ENCODE assay signal across 12 cellular contexts in genomic region chr9:115170674-115171073, GRCh38. TPM values are rescaled to one million over a fixed set of nuclear protein-coding genes. Genes with fewer than 3 reads are reported as not detected.
DNase-seq lines count a peak whose midpoint lies in the region; ATAC-seq, FAIRE-seq and TF ChIP-seq lines count a peak whose summit lies in the region.
"Had no signal": no experiment of that assay in that cellular context is flagged by ENCODE, and none has a peak within 500 bp of the region (broad histone marks: within the 10 kb centered on the region; RNA-seq: fewer than 3 reads in every experiment).

No MANE protein-coding gene starts in this region.

- peaks cover 2% of the 10 kb centered on the region; the same call in 1 of the 2 replicates for H3K27me3 ChIP-seq in SJCRH30
- H3K27me3 ChIP-seq in esophagus squamous epithelium, result no peaks in the 10 kb centered on the region
- H3K27me3 ChIP-seq: neutrophil had no signal

- TF ChIP-seq POLR2A in H54 (IDR thresholded peaks at IDR 0.05; ENCODE audit: low read depth, low read length) (no peak), esophagus squamous epithelium (IDR thresholded peaks at IDR 0.05) (no peak)

- H3K4me1 ChIP-seq in SJCRH30, result peaks cover 33% of the 10 kb centered on the region
- peaks cover 0 to 6% (median 0%) of the 10 kb centered on the region in 3 donors for H3K4me1 ChIP-seq in esophagus squamous epithelium

- H3K9me3 ChIP-seq in SJCRH30 (replicated peaks) (peaks cover 5% of the 10 kb centered on the region), esophagus squamous epithelium (no peaks in the 10 kb centered on the region)
- H3K9me3 ChIP-seq: neutrophil had no signal

- 29 to 40% methylated on average over 2 of the region's 2 CpGs for WGBS in esophagus squamous epithelium, 2 donors

- intact Hi-C loops in esophagus squamous epithelium (cut with DNase I), result no loop called here

- ATAC-seq in HG03520 (IDR thresholded peaks at IDR 0.05; ENCODE audit: unreplicated experiment), result no peak
- no peak for ATAC-seq in activated naive CD8-positive, alpha-beta T cell treated with anti-CD3 and anti-CD28 coated beads, Interleukin-2, amount 50 U/mL, for 24 hours

- peak overlapping the region; percentile 76 for H3K27ac Mint-ChIP-seq in osteocyte (ENCODE audit: unreplicated experiment)
- no peak overlapping the region for H3K27ac Mint-ChIP-seq in activated naive CD8-positive, alpha-beta T cell treated with anti-CD3 and anti-CD28 coated beads, Interleukin-2, amount 50 U/mL, for 24 hours

- H3K4me3 ChIP-seq in SJCRH30, result no peak overlapping the region
- no peak overlapping the region for H3K4me3 ChIP-seq in esophagus squamous epithelium

- peak; percentile 100 for FAIRE-seq in H54 (lab: Jason Lieb, UNC)

- no peak overlapping the region for H3K4me3 Mint-ChIP-seq in osteocyte (ENCODE audit: unreplicated experiment)
- no peak overlapping the region for H3K4me3 Mint-ChIP-seq in activated naive CD8-positive, alpha-beta T cell treated with anti-CD3 and anti-CD28 coated beads, Interleukin-2, amount 50 U/mL, for 24 hours

- H3K9me3 Mint-ChIP-seq in osteocyte (ENCODE audit: unreplicated experiment), result no peaks in the 10 kb centered on the region
- H3K9me3 Mint-ChIP-seq in activated naive CD8-positive, alpha-beta T cell treated with anti-CD3 and anti-CD28 coated beads, Interleukin-2, amount 50 U/mL, for 24 hours, result no peaks in the 10 kb centered on the region

- H3K27me3 Mint-ChIP-seq in osteocyte (ENCODE audit: unreplicated experiment), result no peaks in the 10 kb centered on the region
- H3K27me3 Mint-ChIP-seq in activated naive CD8-positive, alpha-beta T cell treated with anti-CD3 and anti-CD28 coated beads, Interleukin-2, amount 50 U/mL, for 24 hours, result peaks cover 16% of the 10 kb centered on the region

- no peaks in the 10 kb centered on the region for H3K36me3 Mint-ChIP-seq in osteocyte (ENCODE audit: unreplicated experiment)
- no peaks in the 10 kb centered on the region for H3K36me3 Mint-ChIP-seq in activated naive CD8-positive, alpha-beta T cell treated with anti-CD3 and anti-CD28 coated beads, Interleukin-2, amount 50 U/mL, for 24 hours (ENCODE audit: low read depth)

- TF ChIP-seq CTCF in osteocyte (IDR thresholded peaks at IDR 0.05) (peak; percentile 21), esophagus squamous epithelium (IDR thresholded peaks at IDR 0.05) (no peak)

- H3K27ac ChIP-seq in SJCRH30, result no peak overlapping the region
- no peak overlapping the region for H3K27ac ChIP-seq in esophagus squamous epithelium
- H3K27ac ChIP-seq: neutrophil had no signal

- H3K36me3 ChIP-seq in SJCRH30 (no peaks in the 10 kb centered on the region), esophagus squamous epithelium (no peaks in the 10 kb centered on the region)
- H3K36me3 ChIP-seq: neutrophil had no signal

- peak; percentile 71 for DNase-seq in H54 (ENCODE audit: insufficient read length, low spot score)
- peak; percentile 34 to 57 for DNase-seq in SJCRH30
- peak; percentile 43 for DNase-seq in fibroblast of gingiva (ENCODE audit: low read depth)
- no peak for DNase-seq in osteocyte (ENCODE audit: extremely low spot score, unreplicated experiment)
- DNase-seq in esophagus squamous epithelium (lab: John Stamatoyannopoulos, UW), result no peak
- DNase-seq in GM19240 (ENCODE audit: insufficient read length, low spot score), result no peak
- DNase-seq in activated naive CD8-positive, alpha-beta T cell treated with anti-CD3 and anti-CD28 coated beads, Interleukin-2, amount 50 U/mL, for 24 hours, result no peak
- DNase-seq: activated CD4-positive, alpha-beta T cell treated with anti-CD3 and anti-CD28 coated beads for 4 hours; KBM-7; Right ventricle myocardium superior had no signal

- H3K4me1 Mint-ChIP-seq in osteocyte (ENCODE audit: unreplicated experiment), result peaks cover 41% of the 10 kb centered on the region
- H3K4me1 Mint-ChIP-seq in activated naive CD8-positive, alpha-beta T cell treated with anti-CD3 and anti-CD28 coated beads, Interleukin-2, amount 50 U/mL, for 24 hours, result no peaks in the 10 kb centered on the region

RNA-seq across cellular contexts. Expression of gene TNC, which starts 52.7 kb away (rescaled TPM):
- total RNA-seq in SJCRH30 (2014; rRNA removed; shearing (Covaris generic)), result 181 and 189 TPM in 2 replicates
- total RNA-seq in osteocyte (75.1 and 81.8 TPM in 2 replicates), esophagus squamous epithelium (10 to 100 TPM in 3 of 4 donors, 1 to 10 TPM in 1; 8.5 to 75.1 (median 45.4) TPM)

Comparison
In these comparisons a context has a peak if more than half of its experiments do, and no peak if none do; other contexts are left out.
1. DNase-seq: peak in H54 (single experiment), SJCRH30 (2 of 2) and fibroblast of gingiva (single experiment); none in osteocyte (single experiment), esophagus squamous epithelium (single experiment), GM19240 (single experiment) and activated naive CD8-positive, alpha-beta T cell treated with anti-CD3 and anti-CD28 coated beads, Interleukin-2, amount 50 U/mL, for 24 hours (single experiment).